10 cellular contexts compared by ENCODE assay signal in the genomic region with DNA sequence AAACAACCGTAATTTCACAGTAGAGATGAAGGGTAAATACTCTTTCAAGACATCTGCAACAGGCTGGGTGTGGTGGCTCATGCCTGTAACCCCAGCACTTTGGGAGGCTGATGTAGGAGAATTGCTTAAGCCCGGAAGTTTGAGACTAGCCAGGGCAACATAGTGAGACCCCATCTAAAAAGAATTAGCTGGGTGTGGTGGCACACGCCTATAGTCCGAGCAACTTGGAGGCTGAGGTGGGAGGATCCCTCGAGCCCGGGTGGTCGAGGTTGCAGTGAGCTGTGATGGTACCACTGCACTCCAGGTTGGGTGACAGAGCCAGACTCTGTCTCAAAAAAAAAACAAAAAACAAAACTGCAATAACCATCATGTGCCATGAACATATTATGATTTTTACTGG.
A peak's percentile ranks its signal among the peaks of the same experiment; 100 is the strongest.
DNase-seq lines count a peak whose midpoint lies in the region; ATAC-seq and TF ChIP-seq lines count a peak whose summit lies in the region.
"Had no signal": no experiment of that assay in that cellular context is flagged by ENCODE, and none has a peak within 500 bp of the region (broad histone marks: within the 10 kb centered on the region; RNA-seq: fewer than 3 reads in every experiment).

No MANE protein-coding gene starts in this region.

- H3K9me3 Mint-ChIP-seq in stimulated activated naive CD8-positive, alpha-beta T cell treated with anti-CD3 and anti-CD28 coated beads, Interleukin-15, Interleukin-2, amounts not matched to agents 100 ng/mL and 50 ng/mL, for 24 hours, result peaks cover 3% of the 10 kb centered on the region
- peaks cover 0 to 11% of the 10 kb centered on the region in 2 donors for H3K9me3 Mint-ChIP-seq in stimulated activated naive CD8-positive, alpha-beta T cell treated with anti-CD3 and anti-CD28 coated beads, Interleukin-15, amount 100 ng/mL, for 72 hours
- no peaks in the 10 kb centered on the region for H3K9me3 Mint-ChIP-seq in MCF 10A (ENCODE audit: unreplicated experiment)
- H3K9me3 Mint-ChIP-seq in natural killer cell treated with Interleukin-12 subunit alpha and Interleukin-12 subunit beta and Interleukin-15 and Interleukin-18, amount 100 ng/mL, for 72 hours, result no peaks in the 10 kb centered on the region
- peaks cover 4% of the 10 kb centered on the region for H3K9me3 Mint-ChIP-seq in nephron progenitor cell
- H3K9me3 Mint-ChIP-seq: activated naive CD4-positive, alpha-beta T cell treated with anti-CD3 and anti-CD28 coated beads, Interleukin-2, amount 50 U/mL, for 24 hours had no signal

- BruUV-seq in MCF 10A (replicated peaks; lab: Mats Ljungman, UMichigan), result no TSS peak

- no peak for DNase-seq in stimulated activated naive CD8-positive, alpha-beta T cell treated with anti-CD3 and anti-CD28 coated beads, Interleukin-15, amount 100 ng/mL, for 72 hours
- DNase-seq in MCF 10A (ENCODE audit: unreplicated experiment), result no peak
- DNase-seq in natural killer cell treated with Interleukin-12 subunit alpha and Interleukin-12 subunit beta and Interleukin-15 and Interleukin-18, amount 100 ng/mL, for 72 hours (ENCODE audit: low spot score), result no peak
- DNase-seq in nephron progenitor cell, result no peak
- no peak for DNase-seq in SIG-M5 (lab: John Stamatoyannopoulos, UW)

- H3K4me3 Mint-ChIP-seq in stimulated activated naive CD8-positive, alpha-beta T cell treated with anti-CD3 and anti-CD28 coated beads, Interleukin-15, Interleukin-2, amounts not matched to agents 100 ng/mL and 50 ng/mL, for 24 hours, result no peak overlapping the region
- peak overlapping the region in 1 of 2 donors; percentile 78 for H3K4me3 Mint-ChIP-seq in stimulated activated naive CD8-positive, alpha-beta T cell treated with anti-CD3 and anti-CD28 coated beads, Interleukin-15, amount 100 ng/mL, for 72 hours
- H3K4me3 Mint-ChIP-seq in MCF 10A (ENCODE audit: unreplicated experiment) (no peak overlapping the region), nephron progenitor cell (no peak overlapping the region)
- H3K4me3 Mint-ChIP-seq in natural killer cell treated with Interleukin-12 subunit alpha and Interleukin-12 subunit beta and Interleukin-15 and Interleukin-18, amount 100 ng/mL, for 72 hours, result peak overlapping the region; percentile 91

- ATAC-seq in stimulated activated naive CD8-positive, alpha-beta T cell treated with anti-CD3 and anti-CD28 coated beads, Interleukin-15, amount 100 ng/mL, for 72 hours, result no peak
- ATAC-seq in natural killer cell treated with Interleukin-12 subunit alpha and Interleukin-12 subunit beta and Interleukin-15 and Interleukin-18, amount 100 ng/mL, for 72 hours, result no peak
- ATAC-seq in HG03135 (IDR thresholded peaks at IDR 0.05; ENCODE audit: unreplicated experiment), result no peak
- ATAC-seq in GM21515 (IDR thresholded peaks at IDR 0.05; ENCODE audit: unreplicated experiment), result no peak

- CTCF ChIA-PET in MCF 10A (lab: Yijun Ruan, JAX), result interaction anchor here (0.6 kb wide), 1 partner anchor 131 kb away, joined by 3 read pairs; no protein-coding TSS in a partner anchor

- intact Hi-C loops in MCF 10A (cut with micrococcal nuclease), result no loop called here

- peaks cover 12% of the 10 kb centered on the region for H3K36me3 Mint-ChIP-seq in stimulated activated naive CD8-positive, alpha-beta T cell treated with anti-CD3 and anti-CD28 coated beads, Interleukin-15, Interleukin-2, amounts not matched to agents 100 ng/mL and 50 ng/mL, for 24 hours (ENCODE audit: low read depth)
- H3K36me3 Mint-ChIP-seq in MCF 10A (ENCODE audit: insufficient read depth, unreplicated experiment), result peaks cover 8% of the 10 kb centered on the region
- H3K36me3 Mint-ChIP-seq in natural killer cell treated with Interleukin-12 subunit alpha and Interleukin-12 subunit beta and Interleukin-15 and Interleukin-18, amount 100 ng/mL, for 72 hours, result peaks cover 7% of the 10 kb centered on the region
- peaks cover 10% of the 10 kb centered on the region for H3K36me3 Mint-ChIP-seq in nephron progenitor cell (ENCODE audit: low read depth)

- no peak for TF ChIP-seq CTCF in MCF 10A (IDR thresholded peaks at IDR 0.05; ENCODE audit: unreplicated experiment)
- no peak for TF ChIP-seq CTCF in nephron progenitor cell (IDR thresholded peaks at IDR 0.05)

- no peaks in the 10 kb centered on the region for H3K27me3 Mint-ChIP-seq in stimulated activated naive CD8-positive, alpha-beta T cell treated with anti-CD3 and anti-CD28 coated beads, Interleukin-15, Interleukin-2, amounts not matched to agents 100 ng/mL and 50 ng/mL, for 24 hours
- no peaks in the 10 kb centered on the region for H3K27me3 Mint-ChIP-seq in stimulated activated naive CD8-positive, alpha-beta T cell treated with anti-CD3 and anti-CD28 coated beads, Interleukin-15, amount 100 ng/mL, for 72 hours
- H3K27me3 Mint-ChIP-seq in MCF 10A (ENCODE audit: insufficient read depth, unreplicated experiment) (no peaks in the 10 kb centered on the region), nephron progenitor cell (ENCODE audit: low read depth, poor library complexity) (peaks cover 8% of the 10 kb centered on the region)
- H3K27me3 Mint-ChIP-seq in natural killer cell treated with Interleukin-12 subunit alpha and Interleukin-12 subunit beta and Interleukin-15 and Interleukin-18, amount 100 ng/mL, for 72 hours, result no peaks in the 10 kb centered on the region
- H3K27me3 Mint-ChIP-seq: activated naive CD4-positive, alpha-beta T cell treated with anti-CD3 and anti-CD28 coated beads, Interleukin-2, amount 50 U/mL, for 24 hours; stimulated activated naive B cell treated with anti-CD40 and anti-IgM and Interleukin-4, amounts not matched to agents 10 μg/mL and 1 μg/mL and 100 μg/mL, for 72 hours had no signal

- POLR2A ChIA-PET in MCF 10A (lab: Yijun Ruan, JAX), result interaction anchor here (0.6 to 1.2 kb wide), 5 partner anchors 69 to 415 kb away, joined by 3 to 4 read pairs (median 3); no protein-coding TSS in a partner anchor

- H3K27ac Mint-ChIP-seq in stimulated activated naive CD8-positive, alpha-beta T cell treated with anti-CD3 and anti-CD28 coated beads, Interleukin-15, Interleukin-2, amounts not matched to agents 100 ng/mL and 50 ng/mL, for 24 hours, result peak overlapping the region; percentile 98
- H3K27ac Mint-ChIP-seq in stimulated activated naive CD8-positive, alpha-beta T cell treated with anti-CD3 and anti-CD28 coated beads, Interleukin-15, amount 100 ng/mL, for 72 hours, result no peak overlapping the region
- H3K27ac Mint-ChIP-seq in MCF 10A (ENCODE audit: low read depth, unreplicated experiment) (peak overlapping the region; percentile 94), nephron progenitor cell (no peak overlapping the region)
- peak overlapping the region; percentile 95 to 99 for H3K27ac Mint-ChIP-seq in natural killer cell treated with Interleukin-12 subunit alpha and Interleukin-12 subunit beta and Interleukin-15 and Interleukin-18, amount 100 ng/mL, for 72 hours

- H3K4me1 Mint-ChIP-seq in stimulated activated naive CD8-positive, alpha-beta T cell treated with anti-CD3 and anti-CD28 coated beads, Interleukin-15, Interleukin-2, amounts not matched to agents 100 ng/mL and 50 ng/mL, for 24 hours (ENCODE audit: low read depth), result peaks cover 67% of the 10 kb centered on the region
- peaks cover 72% of the 10 kb centered on the region for H3K4me1 Mint-ChIP-seq in stimulated activated naive CD8-positive, alpha-beta T cell treated with anti-CD3 and anti-CD28 coated beads, Interleukin-15, amount 100 ng/mL, for 72 hours
- H3K4me1 Mint-ChIP-seq in MCF 10A (ENCODE audit: insufficient read depth, unreplicated experiment) (peaks cover 4% of the 10 kb centered on the region), nephron progenitor cell (peaks cover 45% of the 10 kb centered on the region)
- peaks cover 60 to 67% of the 10 kb centered on the region in 2 donors for H3K4me1 Mint-ChIP-seq in natural killer cell treated with Interleukin-12 subunit alpha and Interleukin-12 subunit beta and Interleukin-15 and Interleukin-18, amount 100 ng/mL, for 72 hours (ENCODE audit: low read depth in 2 of 2)

Comparison
In these comparisons a context has a peak if more than half of its experiments do, and no peak if none do; other contexts are left out.
1. H3K27ac Mint-ChIP-seq: peak in stimulated activated naive CD8-positive, alpha-beta T cell treated with anti-CD3 and anti-CD28 coated beads, Interleukin-15, Interleukin-2, amounts not matched to agents 100 ng/mL and 50 ng/mL, for 24 hours (single experiment), MCF 10A (single experiment) and natural killer cell treated with Interleukin-12 subunit alpha and Interleukin-12 subunit beta and Interleukin-15 and Interleukin-18, amount 100 ng/mL, for 72 hours (2 of 2); none in stimulated activated naive CD8-positive, alpha-beta T cell treated with anti-CD3 and anti-CD28 coated beads, Interleukin-15, amount 100 ng/mL, for 72 hours (0 of 2) and nephron progenitor cell (single experiment).